ENCODE assay signal across 7 cellular contexts in genomic region chr5:28265877-28266276, GRCh38.
"Had no signal": no experiment of that assay in that cellular context is flagged by ENCODE, and none has a peak within 500 bp of the region (broad histone marks: within the 10 kb centered on the region; RNA-seq: fewer than 3 reads in every experiment).

No MANE protein-coding gene starts in this region.

- FAIRE-seq: H54, HTR-8/SVneo, K562 had no signal

- H3K4me3 ChIP-seq: K562 had no signal

- DNase-seq: GOT3, H9, HCEC 1CT, IMR-90 had no signal

- ATAC-seq: K562 had no signal

- H3K4me3 Mint-ChIP-seq: H9 had no signal

- H3K27ac Mint-ChIP-seq: H9 had no signal
